8 cellular contexts compared by ENCODE assay signal in the genomic region with DNA sequence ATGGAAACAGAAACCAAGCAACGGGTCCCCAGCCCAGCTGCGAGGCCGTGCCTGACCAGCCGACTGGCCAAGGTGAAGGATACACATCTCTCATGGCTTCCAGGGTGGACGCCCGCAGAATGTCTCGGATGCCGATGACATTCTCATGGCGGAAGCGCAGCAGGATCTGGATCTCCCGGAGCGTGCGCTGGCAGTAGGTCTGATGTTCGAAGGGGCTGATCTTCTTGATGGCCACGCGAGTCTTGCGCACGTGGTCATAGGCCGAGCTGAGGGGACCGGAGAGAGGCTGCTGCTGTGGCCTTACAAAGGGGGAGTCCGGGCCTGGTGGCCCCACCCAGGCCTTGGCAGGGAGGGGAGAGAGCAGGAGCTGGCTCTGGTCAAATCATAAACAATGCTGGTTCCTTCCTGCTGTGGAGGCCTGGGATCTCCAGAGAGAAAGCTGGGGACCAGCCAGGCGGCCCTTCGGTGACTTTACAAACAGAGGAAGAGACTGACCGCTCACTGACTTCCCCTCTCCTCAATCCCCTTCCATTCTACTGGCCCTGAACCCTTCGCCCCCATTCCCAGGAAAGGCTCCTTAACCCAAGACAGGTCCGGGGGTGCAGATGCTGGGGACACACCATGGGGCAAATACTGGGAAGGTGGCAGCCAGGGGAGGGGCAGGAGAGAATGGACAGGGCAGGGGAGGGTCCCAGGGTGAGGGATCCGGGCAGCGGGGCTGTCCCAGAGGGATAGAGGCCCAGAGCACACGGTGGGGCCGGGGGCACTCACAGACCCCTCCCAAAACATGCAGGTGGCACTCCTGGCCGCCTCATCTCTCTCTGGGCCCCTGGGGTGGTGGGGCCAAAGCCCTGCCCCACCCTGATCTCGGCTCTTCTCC. TPM values are rescaled to one million over a fixed set of nuclear protein-coding genes. Genes with fewer than 3 reads are reported as not detected.
DNase-seq lines count a peak whose midpoint lies in the region; ATAC-seq and TF ChIP-seq lines count a peak whose summit lies in the region.

No MANE protein-coding gene starts in this region.

- H3K9me3 ChIP-seq in GM23248 (ENCODE audit: low read depth) = no peaks in the 10 kb centered on the region
- H3K9me3 ChIP-seq in gastrocnemius medialis = no peaks in the 10 kb centered on the region

- H3K27ac ChIP-seq in GM23248 = 0 out of 2 replicates have a peak overlapping the region, but pooled peaks have one; percentile 8
- peak overlapping the region; percentile 85 to 96 (median 87) for H3K27ac ChIP-seq in gastrocnemius medialis

- peak in 1 of 2 donors; percentile 45 for TF ChIP-seq POLR2A in gastrocnemius medialis (IDR thresholded peaks at IDR 0.05)

- H3K27me3 Mint-ChIP-seq in activated naive CD8-positive, alpha-beta T cell treated with anti-CD3 and anti-CD28 coated beads, Interleukin-2, amount 50 U/mL, for 24 hours = no peaks in the 10 kb centered on the region

- H3K9ac ChIP-seq in GM23248 = peak overlapping the region; percentile 88

- peak overlapping the region; percentile 99 for H2AFZ ChIP-seq in GM23248

- ATAC-seq in activated naive CD8-positive, alpha-beta T cell treated with anti-CD3 and anti-CD28 coated beads, Interleukin-2, amount 50 U/mL, for 24 hours = no peak
- peak; percentile 7 to 42 for ATAC-seq in gastrocnemius medialis
- ATAC-seq in GM21737 (IDR thresholded peaks at IDR 0.05; ENCODE audit: unreplicated experiment) = no peak

- H3K36me3 Mint-ChIP-seq in activated naive CD8-positive, alpha-beta T cell treated with anti-CD3 and anti-CD28 coated beads, Interleukin-2, amount 50 U/mL, for 24 hours (ENCODE audit: low read depth) = peaks cover 3% of the 10 kb centered on the region

- TF ChIP-seq CTCF in gastrocnemius medialis (IDR thresholded peaks at IDR 0.05 in 4 of 5, conservative IDR thresholded peaks at IDR 0.05 in 1 of 5) = no peak

- no peaks in the 10 kb centered on the region for H3K9me2 ChIP-seq in GM23248 (ENCODE audit: insufficient read depth)

- peak overlapping the region; percentile 88 for H3K4me2 ChIP-seq in GM23248 (ENCODE audit: unreplicated experiment)

- peaks cover 26% of the 10 kb centered on the region for H3K4me1 Mint-ChIP-seq in activated naive CD8-positive, alpha-beta T cell treated with anti-CD3 and anti-CD28 coated beads, Interleukin-2, amount 50 U/mL, for 24 hours

- intact Hi-C loops in gastrocnemius medialis (cut with DNase I; ENCODE audit: low total_unique reads) = loop anchor here (2.0 to 5.0 kb wide), 2 partner anchors 25 to 575 kb away; a partner anchor contains a TSS

- H3K36me3 ChIP-seq in GM23248 (ENCODE audit: low read depth) (peaks cover 10% of the 10 kb centered on the region), gastrocnemius medialis (peaks cover 0 to 27% of the 10 kb centered on the region in 2 donors)

- peak overlapping the region; percentile 86 for H3K4me3 ChIP-seq in GM23248
- peak overlapping the region; percentile 79 to 92 (median 86) for H3K4me3 ChIP-seq in gastrocnemius medialis

- no peaks in the 10 kb centered on the region for H3K9me3 Mint-ChIP-seq in activated naive CD8-positive, alpha-beta T cell treated with anti-CD3 and anti-CD28 coated beads, Interleukin-2, amount 50 U/mL, for 24 hours

- in situ Hi-C loops in GM23248 (cut with MboI) (loop anchor here (5.0 to 25.0 kb wide), 2 partner anchors 50 to 290 kb away; a partner anchor contains a TSS), gastrocnemius medialis (cut with MboI; ENCODE audit: low sequenced_read_pairs in 4 of 4) (loop anchor here in 1 of 4 donors (25.0 kb wide), 1 partner anchor 290 kb away; a partner anchor contains a TSS)

- H3K27me3 ChIP-seq in GM23248 (replicated peaks; ENCODE audit: insufficient read depth) (no peaks in the 10 kb centered on the region), gastrocnemius medialis (no peaks in the 10 kb centered on the region)

- peak overlapping the region; percentile 82 for H3K4me3 Mint-ChIP-seq in activated naive CD8-positive, alpha-beta T cell treated with anti-CD3 and anti-CD28 coated beads, Interleukin-2, amount 50 U/mL, for 24 hours

- H3K27ac Mint-ChIP-seq in activated naive CD8-positive, alpha-beta T cell treated with anti-CD3 and anti-CD28 coated beads, Interleukin-2, amount 50 U/mL, for 24 hours = peak overlapping the region; percentile 76

- 57 to 64% methylated on average over 29 to 32 of the region's 32 CpGs for WGBS in GM23248 (ENCODE audit: low coverage in 1 of 2, low lambda C conversion rate in 2 of 2, missing lambda C conversion rate in 2 of 2), 2 experiments

- H3F3A ChIP-seq in GM23248 (ENCODE audit: insufficient read depth) = peaks cover 14% of the 10 kb centered on the region

- H4K20me1 ChIP-seq in GM23248 (ENCODE audit: insufficient read depth) = no peaks in the 10 kb centered on the region

- H3K4me1 ChIP-seq in GM23248 (ENCODE audit: insufficient read depth) (peaks cover 14% of the 10 kb centered on the region), gastrocnemius medialis (peaks cover 14 to 18% of the 10 kb centered on the region in 2 donors)

- H3K79me2 ChIP-seq in GM23248 (ENCODE audit: insufficient read depth) = no peaks in the 10 kb centered on the region

- DNase-seq in GM23248 (peak; percentile 31), hepatic stellate cell (ENCODE audit: low spot score) (peak; percentile 69), gastrocnemius medialis (peak; percentile 18 to 49), mesenteric fat pad (ENCODE audit: low spot score) (no peak), NCI-H524 treated with DMSO at 0.1 percent for 48 hours (lab: John Stamatoyannopoulos, UW) (no peak), NCI-H2107 treated with DMSO at 0.1 percent for 48 hours (lab: John Stamatoyannopoulos, UW; ENCODE audit: unreplicated experiment) (no peak)
- DNase-seq in activated naive CD8-positive, alpha-beta T cell treated with anti-CD3 and anti-CD28 coated beads, Interleukin-2, amount 50 U/mL, for 24 hours = no peak

RNA-seq across cellular contexts. Expression of a gene that starts 1.0 kb away (rescaled TPM):
- 47.3 and 60.4 TPM in 2 replicates for total RNA-seq in GM23248 (2014; rRNA removed; shearing (Covaris generic))
- polyA plus RNA-seq in GM23248 (2016; fragmentation: Nextera tagmentation; extraction: Ambion mirVana) = 40.3 and 44.4 TPM in 2 replicates
- total RNA-seq in gastrocnemius medialis (10 to 100 TPM; 28.6 to 48.7 (median 38.0) TPM), mesenteric fat pad (135 TPM)

RNA-seq across cellular contexts. Expression of a gene that starts 8.6 kb away (rescaled TPM):
- 0.22 TPM in 1 of 2 replicates, not detected in the other for total RNA-seq in GM23248 (2014; rRNA removed; shearing (Covaris generic))
- polyA plus RNA-seq in GM23248 (2016; fragmentation: Nextera tagmentation; extraction: Ambion mirVana) = 1.1 and 1.2 TPM in 2 replicates
- total RNA-seq in gastrocnemius medialis (under 1 TPM in 2 of 4 donors, not detected in 2; 0.29 to 0.66 TPM), mesenteric fat pad (4.3 TPM)

RNA-seq across cellular contexts. Expression of a gene that starts 26.0 kb away (rescaled TPM):
- total RNA-seq in GM23248 (2014; rRNA removed; shearing (Covaris generic)) = 62.6 and 100.0 TPM in 2 replicates
- 192 and 200 TPM in 2 replicates for polyA plus RNA-seq in GM23248 (2016; fragmentation: Nextera tagmentation; extraction: Ambion mirVana)
- total RNA-seq in gastrocnemius medialis (100 to 1,000 TPM in 3 of 4 donors, 10 to 100 TPM in 1; 97.2 to 197 (median 154) TPM), mesenteric fat pad (49.3 TPM)

RNA-seq across cellular contexts. Expression of a gene that starts 30.3 kb away (rescaled TPM):
- 0.11 TPM in 1 of 2 replicates, not detected in the other for total RNA-seq in GM23248 (2014; rRNA removed; shearing (Covaris generic))
- 0.13 and 0.20 TPM in 2 replicates for polyA plus RNA-seq in GM23248 (2016; fragmentation: Nextera tagmentation; extraction: Ambion mirVana)
- total RNA-seq in gastrocnemius medialis (under 1 TPM; 0.29 to 0.92 (median 0.67) TPM), mesenteric fat pad (0.67 TPM)

RNA-seq across cellular contexts. Expression of a gene that starts 46.2 kb away (rescaled TPM):
- 135 and 168 TPM in 2 replicates for total RNA-seq in GM23248 (2014; rRNA removed; shearing (Covaris generic))
- polyA plus RNA-seq in GM23248 (2016; fragmentation: Nextera tagmentation; extraction: Ambion mirVana) = 205 and 210 TPM in 2 replicates
- total RNA-seq in gastrocnemius medialis (10 to 100 TPM; 23.8 to 64.3 (median 44.7) TPM), mesenteric fat pad (81.1 TPM)

Comparison
In these comparisons a context has a peak if more than half of its experiments do, and no peak if none do; other contexts are left out.
1. DNase-seq: peak in GM23248 (single experiment), hepatic stellate cell (single experiment) and gastrocnemius medialis (2 of 2); none in activated naive CD8-positive, alpha-beta T cell treated with anti-CD3 and anti-CD28 coated beads, Interleukin-2, amount 50 U/mL, for 24 hours (single experiment), mesenteric fat pad (single experiment), NCI-H524 treated with DMSO at 0.1 percent for 48 hours (single experiment) and NCI-H2107 treated with DMSO at 0.1 percent for 48 hours (single experiment).
2. ATAC-seq: peak in gastrocnemius medialis (2 of 2); none in activated naive CD8-positive, alpha-beta T cell treated with anti-CD3 and anti-CD28 coated beads, Interleukin-2, amount 50 U/mL, for 24 hours (single experiment) and GM21737 (single experiment).